Comparison of ENCODE assay signal across 28 cellular contexts in genomic region chr10:127384532-127384931, GRCh38.
"Had no signal": no experiment of that assay in that cellular context is flagged by ENCODE, and none has a peak within 500 bp of the region (broad histone marks: within the 10 kb centered on the region; RNA-seq: fewer than 3 reads in every experiment).

No MANE protein-coding gene starts in this region.

- H3K36me3 ChIP-seq: ovary, uterus had no signal

- DNase-seq: naive B cell; naive thymus-derived CD8-positive, alpha-beta T cell; occipital lobe; ovary; posterior cingulate gyrus; psoas muscle; right cardiac atrium; right lobe of liver; sigmoid colon; small intestine; stimulated activated CD4-positive, alpha-beta T cell treated with anti-CD3 and anti-CD28 coated beads, Interleukin-15, amount 100 ng/mL, for 24 hours; stimulated activated CD4-positive, alpha-beta T cell treated with anti-CD3 and anti-CD28 coated beads, Interleukin-2, amount 100 ng/mL, for 24 hours; stimulated activated CD4-positive, alpha-beta T cell treated with anti-CD3 and anti-CD28 coated beads, Interleukin-2, amount 100 ng/mL, for 48 hours; stimulated activated CD4-positive, alpha-beta T cell treated with anti-CD3 and anti-CD28 coated beads, Interleukin-4, amount 100 ng/mL, for 24 hours; stimulated activated naive B cell treated with anti-CD40 and anti-IgM and Interleukin-4, amounts not matched to agents 10 μg/mL and 1 μg/mL and 100 μg/mL, for 72 hours; stimulated activated naive CD4-positive, alpha-beta T cell treated with Interleukin-2 at 50 U/mL for 16 hours; stomach; thyroid gland; transverse colon; upper lobe of right lung; uterus had no signal

- H3K4me1 ChIP-seq: parathyroid adenoma, psoas muscle, right lobe of liver, sigmoid colon, stomach, thyroid gland, transverse colon, upper lobe of right lung, uterus had no signal

- H3K4me3 Mint-ChIP-seq: naive thymus-derived CD8-positive, alpha-beta T cell; natural killer cell treated with Interleukin-12 subunit alpha and Interleukin-12 subunit beta and Interleukin-15 and Interleukin-18, amount 100 ng/mL, for 72 hours; stimulated activated effector memory CD8-positive, alpha-beta T cell treated with anti-CD3 and anti-CD28 coated beads, Interleukin-12 subunit alpha, Interleukin-12 subunit beta, amount 100 ng/mL, for 72 hours; stimulated activated naive B cell treated with anti-CD40 and anti-IgM and Interleukin-4, amounts not matched to agents 10 μg/mL and 1 μg/mL and 100 μg/mL, for 72 hours; stimulated activated naive CD8-positive, alpha-beta T cell treated with anti-CD3 and anti-CD28 coated beads, Interleukin-15, Interleukin-2, amounts not matched to agents 100 ng/mL and 50 ng/mL, for 24 hours; type B pancreatic cell had no signal

- H3K9me3 Mint-ChIP-seq: naive thymus-derived CD8-positive, alpha-beta T cell; natural killer cell treated with Interleukin-12 subunit alpha and Interleukin-12 subunit beta and Interleukin-15 and Interleukin-18, amount 100 ng/mL, for 72 hours; stimulated activated effector memory CD8-positive, alpha-beta T cell treated with anti-CD3 and anti-CD28 coated beads, Interleukin-12 subunit alpha, Interleukin-12 subunit beta, amount 100 ng/mL, for 72 hours; stimulated activated naive CD8-positive, alpha-beta T cell treated with anti-CD3 and anti-CD28 coated beads, Interleukin-15, Interleukin-2, amounts not matched to agents 100 ng/mL and 50 ng/mL, for 24 hours; type B pancreatic cell had no signal

- H3K27me3 Mint-ChIP-seq: naive thymus-derived CD8-positive, alpha-beta T cell; progenitor cell of endocrine pancreas; stimulated activated naive B cell treated with anti-CD40 and anti-IgM and Interleukin-4, amounts not matched to agents 10 μg/mL and 1 μg/mL and 100 μg/mL, for 72 hours; stimulated activated naive CD8-positive, alpha-beta T cell treated with anti-CD3 and anti-CD28 coated beads, Interleukin-15, Interleukin-2, amounts not matched to agents 100 ng/mL and 50 ng/mL, for 24 hours; type B pancreatic cell had no signal

- H3K27me3 ChIP-seq: ovary, right lobe of liver, sigmoid colon, stomach, thyroid gland, transverse colon, upper lobe of right lung, uterus had no signal

- H3K9ac ChIP-seq: parathyroid adenoma had no signal

- H3K4me3 ChIP-seq: ovary, psoas muscle, right lobe of liver, sigmoid colon, stomach, thoracic aorta, thyroid gland, transverse colon, upper lobe of right lung, uterus had no signal

- H3K27ac ChIP-seq: ovary, parathyroid adenoma, psoas muscle, right lobe of liver, sigmoid colon, stomach, thoracic aorta, thyroid gland, transverse colon, upper lobe of right lung, uterus had no signal

- H3K27ac Mint-ChIP-seq: naive thymus-derived CD8-positive, alpha-beta T cell; natural killer cell treated with Interleukin-12 subunit alpha and Interleukin-12 subunit beta and Interleukin-15 and Interleukin-18, amount 100 ng/mL, for 72 hours; progenitor cell of endocrine pancreas; stimulated activated effector memory CD8-positive, alpha-beta T cell treated with anti-CD3 and anti-CD28 coated beads, Interleukin-12 subunit alpha, Interleukin-12 subunit beta, amount 100 ng/mL, for 72 hours; stimulated activated naive B cell treated with anti-CD40 and anti-IgM and Interleukin-4, amounts not matched to agents 10 μg/mL and 1 μg/mL and 100 μg/mL, for 72 hours; stimulated activated naive CD8-positive, alpha-beta T cell treated with anti-CD3 and anti-CD28 coated beads, Interleukin-15, Interleukin-2, amounts not matched to agents 100 ng/mL and 50 ng/mL, for 24 hours; type B pancreatic cell had no signal

- H3K36me3 Mint-ChIP-seq: naive B cell; naive thymus-derived CD8-positive, alpha-beta T cell; natural killer cell treated with Interleukin-12 subunit alpha and Interleukin-12 subunit beta and Interleukin-15 and Interleukin-18, amount 100 ng/mL, for 72 hours; stimulated activated effector memory CD8-positive, alpha-beta T cell treated with anti-CD3 and anti-CD28 coated beads, Interleukin-12 subunit alpha, Interleukin-12 subunit beta, amount 100 ng/mL, for 72 hours; stimulated activated naive B cell treated with anti-CD40 and anti-IgM and Interleukin-4, amounts not matched to agents 10 μg/mL and 1 μg/mL and 100 μg/mL, for 72 hours had no signal

- ATAC-seq: naive thymus-derived CD8-positive, alpha-beta T cell; psoas muscle; right cardiac atrium; right lobe of liver; stimulated activated effector memory CD8-positive, alpha-beta T cell treated with anti-CD3 and anti-CD28 coated beads, Interleukin-12 subunit alpha, Interleukin-12 subunit beta, amount 100 ng/mL, for 72 hours; stimulated activated naive B cell treated with anti-CD40 and anti-IgM and Interleukin-4, amounts not matched to agents 10 μg/mL and 1 μg/mL and 100 μg/mL, for 72 hours; upper lobe of right lung had no signal

- H3K9me3 ChIP-seq: ovary, psoas muscle, right lobe of liver, sigmoid colon, stomach, thoracic aorta, thyroid gland, transverse colon, upper lobe of right lung, uterus had no signal

- H2AFZ ChIP-seq: parathyroid adenoma had no signal

- H3K4me1 Mint-ChIP-seq: naive B cell; naive thymus-derived CD8-positive, alpha-beta T cell; stimulated activated effector memory CD8-positive, alpha-beta T cell treated with anti-CD3 and anti-CD28 coated beads, Interleukin-12 subunit alpha, Interleukin-12 subunit beta, amount 100 ng/mL, for 72 hours; stimulated activated naive B cell treated with anti-CD40 and anti-IgM and Interleukin-4, amounts not matched to agents 10 μg/mL and 1 μg/mL and 100 μg/mL, for 72 hours had no signal
